11 cellular contexts compared by ENCODE assay signal in genomic region chr3:86793786-86794185, GRCh38.
A peak's percentile ranks its signal among the peaks of the same experiment; 100 is the strongest.
DNase-seq lines count a peak whose midpoint lies in the region; ATAC-seq and TF ChIP-seq lines count a peak whose summit lies in the region.
"Had no signal": no experiment of that assay in that cellular context is flagged by ENCODE, and none has a peak within 500 bp of the region (broad histone marks: within the 10 kb centered on the region; RNA-seq: fewer than 3 reads in every experiment).

No MANE protein-coding gene starts in this region.

- no peaks in the 10 kb centered on the region for H3K79me2 ChIP-seq in mammary epithelial cell (ENCODE audit: insufficient read depth, low read length)

- TF ChIP-seq CTCF in mammary epithelial cell (conservative IDR thresholded peaks at IDR 0.05 in 1 of 2, IDR thresholded peaks at IDR 0.05 in 1 of 2; ENCODE audit: extremely low read depth in 1 of 2, insufficient read depth in 1 of 2, low read depth in 1 of 2, low read length in 2 of 2) (no peak), left lung (IDR thresholded peaks at IDR 0.05) (no peak), tibial artery (IDR thresholded peaks at IDR 0.05) (no peak)

- H3K27me3 ChIP-seq in HUES48 (ENCODE audit: control insufficient read depth, insufficient read depth, low read length) (no peaks in the 10 kb centered on the region), mammary epithelial cell (ENCODE audit: insufficient read depth, low read length) (no peaks in the 10 kb centered on the region), left lung (no peaks in the 10 kb centered on the region), tibial artery (no peaks in the 10 kb centered on the region)
- H3K27me3 ChIP-seq: neutrophil had no signal

- H3K9me3 ChIP-seq in HUES48 (ENCODE audit: control insufficient read depth, insufficient read depth, low read length) (no peaks in the 10 kb centered on the region), mammary epithelial cell (replicated peaks; ENCODE audit: insufficient read depth, low read length) (no peaks in the 10 kb centered on the region), left lung (no peaks in the 10 kb centered on the region), tibial artery (no peaks in the 10 kb centered on the region)
- H3K9me3 ChIP-seq: neutrophil had no signal

- no peak overlapping the region for H3K4me3 Mint-ChIP-seq in activated CD8-positive, alpha-beta T cell treated with anti-CD3 and anti-CD28 coated beads, Interleukin-2, amount 10 ng/mL, durations not matched to agents 7 days and 5 days
- H3K4me3 Mint-ChIP-seq: activated naive CD4-positive, alpha-beta T cell treated with anti-CD3 and anti-CD28 coated beads for 36 hours had no signal

- H4K20me1 ChIP-seq in mammary epithelial cell (ENCODE audit: insufficient read depth, low read length), result no peaks in the 10 kb centered on the region

- H3K27ac ChIP-seq in HUES48 (ENCODE audit: low read depth, low read length) (peak overlapping the region; percentile 55), mammary epithelial cell (ENCODE audit: insufficient read depth, low read depth, low read length) (peak overlapping the region; percentile 78), left lung (peak overlapping the region; percentile 61 to 71), tibial artery (peak overlapping the region; percentile 79 to 85)
- H3K27ac ChIP-seq: neutrophil had no signal

- dilution Hi-C loops in mammary epithelial cell (cut with HindIII; ENCODE audit: low sequenced_read_pairs), result no loop called here

- no peaks in the 10 kb centered on the region for H3K36me3 Mint-ChIP-seq in activated CD8-positive, alpha-beta T cell treated with anti-CD3 and anti-CD28 coated beads, Interleukin-2, amount 10 ng/mL, durations not matched to agents 7 days and 5 days (ENCODE audit: low read depth)

- H3K4me1 ChIP-seq in HUES48 (ENCODE audit: control insufficient read depth, insufficient read depth, low read length), result peaks cover 20% of the 10 kb centered on the region
- peaks cover 13% of the 10 kb centered on the region for H3K4me1 ChIP-seq in mammary epithelial cell (ENCODE audit: insufficient read depth, low read length)
- H3K4me1 ChIP-seq in left lung, result no peaks in the 10 kb centered on the region
- peaks cover 0 to 23% (median 7%) of the 10 kb centered on the region in 4 donors for H3K4me1 ChIP-seq in tibial artery

- no peak overlapping the region for H2AFZ ChIP-seq in mammary epithelial cell (ENCODE audit: low read depth, low read length)

- in situ Hi-C loops in mammary epithelial cell (cut with MboI; ENCODE audit: low sequenced_read_pairs in 2 of 2), result loop anchor here in 1 of 2 donors (25.0 kb wide), 1 partner anchor 169 kb away; no protein-coding TSS in a partner anchor

- no peak overlapping the region for H3K27ac Mint-ChIP-seq in activated CD8-positive, alpha-beta T cell treated with anti-CD3 and anti-CD28 coated beads, Interleukin-2, amount 10 ng/mL, durations not matched to agents 7 days and 5 days
- H3K27ac Mint-ChIP-seq: activated naive CD4-positive, alpha-beta T cell treated with anti-CD3 and anti-CD28 coated beads for 36 hours had no signal

- DNase-seq in mammary epithelial cell, result peak; percentile 86
- no peak for DNase-seq in left lung
- no peak for DNase-seq in tibial artery
- DNase-seq in NCI-H187 (lab: John Stamatoyannopoulos, UW), result no peak
- DNase-seq in activated CD8-positive, alpha-beta T cell treated with anti-CD3 and anti-CD28 coated beads, Interleukin-2, amount 10 ng/mL, durations not matched to agents 7 days and 5 days, result no peak
- DNase-seq in NCI-H1694 treated with DMSO at 0.1 percent for 48 hours (lab: John Stamatoyannopoulos, UW), result no peak
- DNase-seq in stimulated activated naive CD8-positive, alpha-beta T cell treated with anti-CD3 and anti-CD28 coated beads, Interleukin-15, Interleukin-2, amounts not matched to agents 100 U/mL and 50 U/mL, for 24 hours, result no peak
- DNase-seq: activated naive CD4-positive, alpha-beta T cell treated with anti-CD3 and anti-CD28 coated beads for 36 hours; NCI-H1694 had no signal

- peak overlapping the region; percentile 74 for H3K4me2 ChIP-seq in mammary epithelial cell (ENCODE audit: insufficient read depth, low read depth, low read length)

- BruUV-seq in mammary epithelial cell (replicated peaks; lab: Mats Ljungman, UMichigan), result no TSS peak

- H3K9me3 Mint-ChIP-seq in activated CD8-positive, alpha-beta T cell treated with anti-CD3 and anti-CD28 coated beads, Interleukin-2, amount 10 ng/mL, durations not matched to agents 7 days and 5 days (ENCODE audit: insufficient read depth), result no peaks in the 10 kb centered on the region
- H3K9me3 Mint-ChIP-seq: activated naive CD4-positive, alpha-beta T cell treated with anti-CD3 and anti-CD28 coated beads for 36 hours had no signal

- H3K4me3 ChIP-seq in HUES48 (ENCODE audit: low read depth, low read length) (no peak overlapping the region; the same call in 1 of the 2 replicates), mammary epithelial cell (replicated peaks in 1 of 3; ENCODE audit: insufficient read depth in 1 of 3, low read depth in 2 of 3, low read length in 3 of 3) (no peak overlapping the region), left lung (no peak overlapping the region), tibial artery (peak overlapping the region in 1 of 2 donors; percentile 28)

- intact Hi-C loops in mammary epithelial cell (cut with micrococcal nuclease), result loop anchor here (5.0 kb wide), 1 partner anchor 64 kb away; no protein-coding TSS in a partner anchor
- intact Hi-C loops in left lung (cut with DNase I), result no loop called here
- intact Hi-C loops in tibial artery (cut with DNase I; ENCODE audit: low total_unique reads), result no loop called here

- ATAC-seq in left lung, result peak; percentile 91
- no peak for ATAC-seq in activated CD8-positive, alpha-beta T cell treated with anti-CD3 and anti-CD28 coated beads, Interleukin-2, amount 10 ng/mL, durations not matched to agents 7 days and 5 days
- ATAC-seq in stimulated activated naive CD8-positive, alpha-beta T cell treated with anti-CD3 and anti-CD28 coated beads, Interleukin-15, Interleukin-2, amounts not matched to agents 100 U/mL and 50 U/mL, for 24 hours, result no peak

- no peaks in the 10 kb centered on the region for H3K27me3 Mint-ChIP-seq in activated CD8-positive, alpha-beta T cell treated with anti-CD3 and anti-CD28 coated beads, Interleukin-2, amount 10 ng/mL, durations not matched to agents 7 days and 5 days (ENCODE audit: low read depth)

- POLR2A ChIA-PET in activated CD8-positive, alpha-beta T cell treated with anti-CD3 and anti-CD28 coated beads, Interleukin-2, amount 10 ng/mL, durations not matched to agents 7 days and 5 days (lab: Charles Lee), result no interaction called here

- no peaks in the 10 kb centered on the region for H3K4me1 Mint-ChIP-seq in activated CD8-positive, alpha-beta T cell treated with anti-CD3 and anti-CD28 coated beads, Interleukin-2, amount 10 ng/mL, durations not matched to agents 7 days and 5 days (ENCODE audit: low read depth)

- H3K9ac ChIP-seq in HUES48 (ENCODE audit: low read depth, low read length), result peak overlapping the region; percentile 55; the same call in 1 of the 2 replicates
- H3K9ac ChIP-seq in mammary epithelial cell (ENCODE audit: insufficient read depth, low read length), result no peak overlapping the region

- CTCF ChIA-PET in mammary epithelial cell (lab: Charles Lee; ENCODE audit: low non-redundant PET), result no interaction called here
- CTCF ChIA-PET in activated CD8-positive, alpha-beta T cell treated with anti-CD3 and anti-CD28 coated beads, Interleukin-2, amount 10 ng/mL, durations not matched to agents 7 days and 5 days (lab: Charles Lee), result no interaction called here

- WGBS in mammary epithelial cell (ENCODE audit: low coverage, missing lambda C conversion rate), result 0% methylated on average over 1 of the region's 1 CpG

- H3K36me3 ChIP-seq in HUES48 (ENCODE audit: control insufficient read depth, insufficient read depth, low read length) (no peaks in the 10 kb centered on the region), mammary epithelial cell (ENCODE audit: insufficient read depth, low read length) (no peaks in the 10 kb centered on the region), left lung (no peaks in the 10 kb centered on the region), tibial artery (no peaks in the 10 kb centered on the region)
- H3K36me3 ChIP-seq: neutrophil had no signal
